Comparison of ENCODE assay signal across 29 cellular contexts in genomic region chr6:47992805-47993204, GRCh38.
"Had no signal": no experiment of that assay in that cellular context is flagged by ENCODE, and none has a peak within 500 bp of the region (broad histone marks: within the 10 kb centered on the region; RNA-seq: fewer than 3 reads in every experiment).

No MANE protein-coding gene starts in this region.

- H3K27ac ChIP-seq: coronary artery, esophagus muscularis mucosa, foreskin keratinocyte, gastroesophageal sphincter, neural progenitor cell, parathyroid adenoma, sigmoid colon, skin epidermis, spleen, suprapubic skin, transverse colon, upper lobe of right lung, uterus had no signal

- H3K4me2 ChIP-seq: neural progenitor cell had no signal

- H3K27me3 ChIP-seq: esophagus muscularis mucosa, foreskin keratinocyte, gastroesophageal sphincter, neural progenitor cell, sigmoid colon, spleen, suprapubic skin, transverse colon, upper lobe of right lung, uterus had no signal

- H3K9ac ChIP-seq: neural progenitor cell, parathyroid adenoma had no signal

- H3K36me3 ChIP-seq: esophagus muscularis mucosa, gastroesophageal sphincter, neural progenitor cell, sigmoid colon, spleen, suprapubic skin, transverse colon, upper lobe of right lung, uterus had no signal

- H3K4me3 ChIP-seq: coronary artery, esophagus muscularis mucosa, gastroesophageal sphincter, lung, mucosa of descending colon, neural progenitor cell, sigmoid colon, skin epidermis, spleen, suprapubic skin, transverse colon, upper lobe of right lung, uterus had no signal

- H2AFZ ChIP-seq: neural progenitor cell, parathyroid adenoma had no signal

- H3K9me3 ChIP-seq: esophagus muscularis mucosa, gastroesophageal sphincter, mucosa of descending colon, sigmoid colon, suprapubic skin, transverse colon, upper lobe of right lung, uterus had no signal

- DNase-seq: dermis blood vessel endothelial cell; effector memory CD4-positive, alpha-beta T cell; foreskin keratinocyte; hypothalamus; immature natural killer cell; islet precursor cell; kidney glomerular epithelial cell; left colon; mesenchymal stem cell; mucosa of descending colon; naive thymus-derived CD4-positive, alpha-beta T cell; sigmoid colon; spleen; stimulated activated CD4-positive, alpha-beta T cell treated with anti-CD3 and anti-CD28 coated beads, Interleukin-1b, Interleukin-23, amount 100 ng/mL, for 48 hours; stimulated activated CD4-positive, alpha-beta T cell treated with anti-CD3 and anti-CD28 coated beads, Interleukin-4, amount 100 ng/mL, for 1 hour; stimulated activated CD8-positive, alpha-beta memory T cell treated with anti-CD3 and anti-CD28 coated beads, Interleukin-4, amount 100 ng/mL, for 48 hours; stimulated activated naive CD4-positive, alpha-beta T cell; stimulated activated naive CD8-positive, alpha-beta T cell treated with anti-CD3 and anti-CD28 coated beads, Interleukin-15, amount 100 ng/mL, for 72 hours; transverse colon; upper lobe of right lung; uterus had no signal

- H3K79me2 ChIP-seq: parathyroid adenoma had no signal

- ATAC-seq: foreskin keratinocyte; gastroesophageal sphincter; left colon; mucosa of descending colon; naive thymus-derived CD4-positive, alpha-beta T cell; stimulated activated naive CD8-positive, alpha-beta T cell treated with anti-CD3 and anti-CD28 coated beads, Interleukin-15, amount 100 ng/mL, for 72 hours; upper lobe of right lung had no signal

- H3K4me1 ChIP-seq: foreskin keratinocyte, gastroesophageal sphincter, neural progenitor cell, parathyroid adenoma, sigmoid colon, spleen, suprapubic skin, transverse colon, upper lobe of right lung, uterus had no signal
